24 cellular contexts compared by ENCODE assay signal in the genomic region with DNA sequence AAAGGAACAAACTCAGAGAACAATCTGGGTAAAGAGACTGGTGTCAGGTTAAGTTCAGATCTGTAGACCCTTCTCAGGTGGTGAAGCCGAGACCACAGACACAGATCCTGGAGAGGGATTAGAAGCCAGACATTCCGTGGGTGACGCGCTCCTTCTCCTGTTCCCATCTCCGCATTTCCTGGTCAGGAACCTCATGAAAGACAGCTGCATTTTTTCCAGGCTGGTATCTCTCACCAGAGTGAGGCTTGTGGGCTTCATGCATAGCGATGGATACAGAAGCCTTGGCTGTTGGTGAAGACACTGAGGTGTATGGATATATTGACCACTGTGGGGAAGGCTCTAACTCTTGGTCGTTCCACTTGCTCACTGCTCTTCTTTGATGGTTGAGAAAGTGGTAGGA.
"Had no signal": no experiment of that assay in that cellular context is flagged by ENCODE, and none has a peak within 500 bp of the region (broad histone marks: within the 10 kb centered on the region; RNA-seq: fewer than 3 reads in every experiment).

No MANE protein-coding gene starts in this region.

- H3K4me3 Mint-ChIP-seq: dendritic cell treated with granulocyte-macrophage colony-stimulating factor and Interleukin-4, amounts not matched to agents 40 ng/mL and 50 ng/mL, for 4 days; effector memory CD8-positive, alpha-beta T cell; immature natural killer cell; naive B cell; nephron had no signal

- H2AFZ ChIP-seq: parathyroid adenoma had no signal

- H3K9me3 Mint-ChIP-seq: dendritic cell treated with granulocyte-macrophage colony-stimulating factor and Interleukin-4, amounts not matched to agents 40 ng/mL and 50 ng/mL, for 4 days; effector memory CD8-positive, alpha-beta T cell; immature natural killer cell; naive B cell; nephron had no signal

- H3K27ac ChIP-seq: esophagus squamous epithelium, gastroesophageal sphincter, parathyroid adenoma, prostate gland, tibial artery, upper lobe of left lung had no signal

- H3K27me3 Mint-ChIP-seq: dendritic cell treated with granulocyte-macrophage colony-stimulating factor and Interleukin-4, amounts not matched to agents 40 ng/mL and 50 ng/mL, for 4 days; effector memory CD8-positive, alpha-beta T cell; naive B cell had no signal

- H3K9ac ChIP-seq: parathyroid adenoma had no signal

- DNase-seq: effector memory CD8-positive, alpha-beta T cell; esophagus squamous epithelium; foreskin fibroblast; glutamatergic neuron; immature natural killer cell; left colon; left ventricle myocardium superior; mesenchymal stem cell; midbrain; naive B cell; occipital lobe; stimulated activated CD4-positive, alpha-beta T cell treated with anti-CD3 and anti-CD28 coated beads, Interleukin-12 subunit alpha, Interleukin-12 subunit beta, amount 100 ng/mL, for 4 hours; stimulated activated naive CD4-positive, alpha-beta T cell; upper lobe of left lung; uterus had no signal

- H3K9me3 ChIP-seq: esophagus squamous epithelium, gastroesophageal sphincter, prostate gland, tibial artery, upper lobe of left lung, uterus had no signal

- H3K4me1 ChIP-seq: parathyroid adenoma, prostate gland, tibial artery, uterus had no signal

- H3K36me3 ChIP-seq: esophagus squamous epithelium, gastroesophageal sphincter, prostate gland, tibial artery, upper lobe of left lung, uterus had no signal

- H3K4me3 ChIP-seq: esophagus squamous epithelium, gastroesophageal sphincter, lung, prostate gland, skin epidermis, tibial artery, upper lobe of left lung, uterus had no signal

- H3K36me3 Mint-ChIP-seq: naive B cell had no signal

- H3K27me3 ChIP-seq: esophagus squamous epithelium, gastroesophageal sphincter, tibial artery, upper lobe of left lung, uterus had no signal

- ATAC-seq: effector memory CD8-positive, alpha-beta T cell; gastroesophageal sphincter; left colon; left ventricle myocardium superior; sciatic nerve had no signal

- H3K27ac Mint-ChIP-seq: dendritic cell treated with granulocyte-macrophage colony-stimulating factor and Interleukin-4, amounts not matched to agents 40 ng/mL and 50 ng/mL, for 4 days; effector memory CD8-positive, alpha-beta T cell; immature natural killer cell; nephron had no signal
